16 cellular contexts compared by ENCODE assay signal in genomic region chr15:68298336-68298735, GRCh38. TPM values are rescaled to one million over a fixed set of nuclear protein-coding genes. Genes with fewer than 3 reads are reported as not detected.
DNase-seq lines count a peak whose midpoint lies in the region; ATAC-seq and TF ChIP-seq lines count a peak whose summit lies in the region.
"Had no signal": no experiment of that assay in that cellular context is flagged by ENCODE, and none has a peak within 500 bp of the region (broad histone marks: within the 10 kb centered on the region; RNA-seq: fewer than 3 reads in every experiment).

No MANE protein-coding gene starts in this region.

- TF ChIP-seq CTCF in left ventricle myocardium inferior (IDR thresholded peaks at IDR 0.05; ENCODE audit: borderline replicate concordance) (no peak), heart left ventricle (IDR thresholded peaks at IDR 0.05) (no peak)

- no peaks in the 10 kb centered on the region for H3K27me3 ChIP-seq in left ventricle myocardium inferior (ENCODE audit: low read depth)
- H3K27me3 ChIP-seq in heart left ventricle: no peaks in the 10 kb centered on the region
- H3K27me3 ChIP-seq: heart right ventricle, left lung had no signal

- no peaks in the 10 kb centered on the region for H3K9me3 ChIP-seq in left ventricle myocardium inferior (replicated peaks)
- no peaks in the 10 kb centered on the region for H3K9me3 ChIP-seq in heart left ventricle
- H3K9me3 ChIP-seq: heart right ventricle, left lung had no signal

- H3K36me3 ChIP-seq in left ventricle myocardium inferior: peaks cover 7% of the 10 kb centered on the region
- peaks cover 0 to 31% (median 4%) of the 10 kb centered on the region in 9 donors for H3K36me3 ChIP-seq in heart left ventricle
- H3K36me3 ChIP-seq: left lung had no signal

- intact Hi-C loops in left ventricle myocardium inferior (cut with micrococcal nuclease): loop anchor here (10.0 kb wide), 1 partner anchor 54 kb away; no protein-coding TSS in a partner anchor
- intact Hi-C loops in heart left ventricle (cut with DNase I): loop anchor here in 3 of 10 donors (5.0 kb wide), 2 partner anchors 41 to 46 kb away; no protein-coding TSS in a partner anchor
- intact Hi-C loops in activated T-helper 1 cell treated with anti-CD3 and anti-CD28 coated beads, Interleukin-12 subunit alpha, Interleukin-12 subunit beta, Interleukin-2, Interleukin-4 antibody, amounts not matched to agents 30 ng/mL and 10 ng/mL and 1 ng/mL, durations not matched to agents 14 hours and 24 hours and 36 hours (cut with micrococcal nuclease): no loop called here

- no peaks in the 10 kb centered on the region for H3K9me3 Mint-ChIP-seq in activated T-helper 1 cell treated with anti-CD3 and anti-CD28 coated beads, Interleukin-12 subunit alpha, Interleukin-12 subunit beta, Interleukin-2, Interleukin-4 antibody, amounts not matched to agents 30 ng/mL and 10 ng/mL and 1 ng/mL, durations not matched to agents 14 hours and 24 hours and 36 hours
- H3K9me3 Mint-ChIP-seq in memory B cell: peaks cover 4% of the 10 kb centered on the region

- no peak for TF ChIP-seq POLR2A in heart left ventricle (IDR thresholded peaks at IDR 0.05)

- DNase-seq in left ventricle myocardium inferior: no peak
- DNase-seq in heart left ventricle: no peak
- no peak for DNase-seq in activated T-helper 1 cell treated with anti-CD3 and anti-CD28 coated beads, Interleukin-12 subunit alpha, Interleukin-12 subunit beta, Interleukin-2, Interleukin-4 antibody, amounts not matched to agents 30 ng/mL and 10 ng/mL and 1 ng/mL, durations not matched to agents 14 hours and 24 hours and 36 hours (ENCODE audit: low spot score)
- DNase-seq in memory B cell (ENCODE audit: low spot score in 2 of 2): no peak
- DNase-seq in NCI-H748 (lab: John Stamatoyannopoulos, UW; ENCODE audit: unreplicated experiment): no peak
- no peak for DNase-seq in stimulated activated CD8-positive, alpha-beta memory T cell treated with anti-CD3 and anti-CD28 coated beads, Interleukin-4, amount 100 ng/mL, for 48 hours
- no peak for DNase-seq in epidermal melanocyte (ENCODE audit: insufficient read length, low spot score)
- DNase-seq: activated CD4-positive, alpha-beta T cell treated with anti-CD3 and anti-CD28 coated beads, Interleukin-2, amount 50 U/mL, for 4 hours; KG1; left lung; NCI-H1930; occipital lobe; stimulated activated CD4-positive, alpha-beta T cell treated with anti-CD3 and anti-CD28 coated beads, Interleukin-12 subunit alpha, Interleukin-12 subunit beta, amount 100 ng/mL, for 4 hours had no signal

- peaks cover 22% of the 10 kb centered on the region for H3K4me1 Mint-ChIP-seq in activated T-helper 1 cell treated with anti-CD3 and anti-CD28 coated beads, Interleukin-12 subunit alpha, Interleukin-12 subunit beta, Interleukin-2, Interleukin-4 antibody, amounts not matched to agents 30 ng/mL and 10 ng/mL and 1 ng/mL, durations not matched to agents 14 hours and 24 hours and 36 hours (ENCODE audit: low read depth)
- peaks cover 6% of the 10 kb centered on the region for H3K4me1 Mint-ChIP-seq in memory B cell

- peaks cover 16% of the 10 kb centered on the region for H3K36me3 Mint-ChIP-seq in activated T-helper 1 cell treated with anti-CD3 and anti-CD28 coated beads, Interleukin-12 subunit alpha, Interleukin-12 subunit beta, Interleukin-2, Interleukin-4 antibody, amounts not matched to agents 30 ng/mL and 10 ng/mL and 1 ng/mL, durations not matched to agents 14 hours and 24 hours and 36 hours (ENCODE audit: low read depth)
- peaks cover 2% of the 10 kb centered on the region for H3K36me3 Mint-ChIP-seq in memory B cell

- H3K4me1 ChIP-seq in left ventricle myocardium inferior (peaks cover 56% of the 10 kb centered on the region), heart left ventricle (peaks cover 0 to 66% (median 31%) of the 10 kb centered on the region in 12 donors)

- WGBS in heart left ventricle, 4 donors: 87 to 93% (median 90%) methylated on average over 3 of the region's 3 CpGs

- H3K27ac ChIP-seq in left ventricle myocardium inferior (replicated peaks) (peak overlapping the region; percentile 60), heart left ventricle (peak overlapping the region in 5 of 12 donors; percentile 26 to 78 (median 53))

- peak overlapping the region; percentile 70 for H3K27ac Mint-ChIP-seq in activated T-helper 1 cell treated with anti-CD3 and anti-CD28 coated beads, Interleukin-12 subunit alpha, Interleukin-12 subunit beta, Interleukin-2, Interleukin-4 antibody, amounts not matched to agents 30 ng/mL and 10 ng/mL and 1 ng/mL, durations not matched to agents 14 hours and 24 hours and 36 hours
- H3K27ac Mint-ChIP-seq in memory B cell: peak overlapping the region; percentile 84

- H3K4me3 Mint-ChIP-seq in activated T-helper 1 cell treated with anti-CD3 and anti-CD28 coated beads, Interleukin-12 subunit alpha, Interleukin-12 subunit beta, Interleukin-2, Interleukin-4 antibody, amounts not matched to agents 30 ng/mL and 10 ng/mL and 1 ng/mL, durations not matched to agents 14 hours and 24 hours and 36 hours: peak overlapping the region; percentile 74
- H3K4me3 Mint-ChIP-seq in memory B cell: peak overlapping the region; percentile 14

- ATAC-seq in heart left ventricle (no peak), memory B cell (ENCODE audit: low read depth) (no peak), esophagus mucosa (no peak)
- ATAC-seq: SK-N-SH treated with all-trans-retinoic acid at 6 μM for 48 hours had no signal

- peak overlapping the region; percentile 51 for H3K4me3 ChIP-seq in left ventricle myocardium inferior
- H3K4me3 ChIP-seq in heart left ventricle: peak overlapping the region in 6 of 12 donors; percentile 39 to 52 (median 44)

- H3K27me3 Mint-ChIP-seq in activated T-helper 1 cell treated with anti-CD3 and anti-CD28 coated beads, Interleukin-12 subunit alpha, Interleukin-12 subunit beta, Interleukin-2, Interleukin-4 antibody, amounts not matched to agents 30 ng/mL and 10 ng/mL and 1 ng/mL, durations not matched to agents 14 hours and 24 hours and 36 hours (ENCODE audit: insufficient read depth): no peaks in the 10 kb centered on the region
- no peaks in the 10 kb centered on the region for H3K27me3 Mint-ChIP-seq in memory B cell

RNA-seq across cellular contexts. Expression of gene FEM1B, which starts 20.8 kb away (rescaled TPM):
- total RNA-seq in left ventricle myocardium inferior (46.7 TPM), heart left ventricle (10 to 100 TPM; 30.2 to 94.0 (median 61.2) TPM), esophagus mucosa (46.8 TPM)
- 10 to 100 TPM in 1 of 2 donors, 1 to 10 TPM in 1; 9.3 to 52.7 TPM for polyA plus RNA-seq in heart left ventricle
- 42.8 and 49.4 TPM in 2 replicates for total RNA-seq in activated T-helper 1 cell treated with anti-CD3 and anti-CD28 coated beads, Interleukin-12 subunit alpha, Interleukin-12 subunit beta, Interleukin-2, Interleukin-4 antibody, amounts not matched to agents 30 ng/mL and 10 ng/mL and 1 ng/mL, durations not matched to agents 14 hours and 24 hours and 36 hours
